ENCODE assay signal across 11 cellular contexts in the genomic region with DNA sequence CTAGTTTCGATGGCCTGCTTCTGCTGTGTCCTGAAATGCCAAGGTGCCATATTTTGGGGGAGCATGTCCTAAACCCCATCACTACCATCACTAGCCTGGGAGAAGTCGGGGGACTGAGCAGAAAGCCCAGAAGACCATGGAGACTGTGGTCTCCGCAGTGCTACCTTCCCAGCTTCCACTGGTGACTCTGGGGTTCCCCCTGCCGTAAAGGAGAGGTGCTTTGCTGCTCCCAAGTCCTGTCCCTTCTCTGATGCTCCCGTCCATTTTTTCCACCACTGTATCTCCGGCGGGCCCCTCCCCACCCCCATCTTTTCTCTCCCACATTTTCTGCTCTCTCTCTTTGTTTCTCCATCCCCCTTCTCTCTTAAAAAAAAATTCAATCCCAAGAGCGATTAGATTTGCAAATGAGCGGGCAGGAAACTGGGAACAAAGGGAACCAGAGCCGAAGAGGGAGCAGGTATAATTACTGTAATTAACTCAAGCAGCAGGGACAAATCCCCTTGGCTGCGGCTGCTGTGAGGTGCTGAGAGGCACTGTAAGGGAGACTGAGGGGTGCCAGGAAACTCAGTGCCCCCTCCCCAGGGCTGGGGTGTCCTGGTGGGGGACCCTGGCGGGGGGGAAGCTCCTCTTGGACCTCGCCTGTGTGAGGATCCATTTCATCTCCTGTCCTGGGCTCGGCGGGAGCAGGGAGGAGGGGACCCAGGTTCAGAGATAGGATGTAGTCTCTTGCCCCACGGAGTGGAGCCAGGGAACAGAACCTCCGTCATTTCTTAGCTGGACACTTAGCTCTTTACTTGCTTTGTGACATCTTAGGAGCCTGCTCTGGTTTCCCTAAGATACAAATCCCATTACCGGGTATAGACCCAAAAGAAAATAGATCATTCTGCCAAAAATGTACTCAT.
DNase-seq lines count a peak whose midpoint lies in the region; ATAC-seq and TF ChIP-seq lines count a peak whose summit lies in the region.
"Had no signal": no experiment of that assay in that cellular context is flagged by ENCODE, and none has a peak within 500 bp of the region (broad histone marks: within the 10 kb centered on the region; RNA-seq: fewer than 3 reads in every experiment).

No MANE protein-coding gene starts in this region.

- no TSS peak for BruUV-seq in PC-9 (replicated peaks; lab: Mats Ljungman, UMichigan)

- no peak overlapping the region for H3K9ac ChIP-seq in iPS-15b (ENCODE audit: low read depth, low read length)

- CTCF ChIA-PET in AG04449 (lab: Yijun Ruan, JAX): interaction anchor here (0.7 to 0.9 kb wide), 2 partner anchors 376 to 537 kb away, joined by 3 read pairs; no protein-coding TSS in a partner anchor
- CTCF ChIA-PET in PC-9 (lab: Charles Lee): no interaction called here

- no peak overlapping the region for H3K27ac ChIP-seq in PC-9
- H3K27ac ChIP-seq: colonic mucosa, heart left ventricle had no signal

- no peak overlapping the region for H2AFZ ChIP-seq in PC-9

- POLR2A ChIA-PET in AG04449 (lab: Yijun Ruan, JAX): no interaction called here
- POLR2A ChIA-PET in PC-9 (lab: Charles Lee; ENCODE audit: unreplicated experiment): no interaction called here

- H3K4me1 ChIP-seq in PC-9 (replicated peaks; ENCODE audit: insufficient read depth) (no peaks in the 10 kb centered on the region), iPS-15b (ENCODE audit: control insufficient read depth, insufficient read depth, low read length) (peaks cover 7% of the 10 kb centered on the region)
- H3K4me1 ChIP-seq: colonic mucosa, heart left ventricle had no signal

- H3K4me3 ChIP-seq in AG04449 (ENCODE audit: low read depth, low read length) (no peak overlapping the region), LNCaP clone FGC (ENCODE audit: low read depth, low read length) (no peak overlapping the region), PC-9 (no peak overlapping the region), iPS-15b (ENCODE audit: low read depth, low read length) (peak overlapping the region; percentile 19)
- H3K4me3 ChIP-seq: colonic mucosa, heart left ventricle had no signal

- no peaks in the 10 kb centered on the region for H3K36me3 ChIP-seq in PC-9 (ENCODE audit: low read depth)
- H3K36me3 ChIP-seq in iPS-15b (ENCODE audit: control insufficient read depth, insufficient read depth, low read length): no peaks in the 10 kb centered on the region
- H3K36me3 ChIP-seq: colonic mucosa, heart left ventricle had no signal

- DNase-seq in AG04449 (ENCODE audit: low read depth, low spot score): no peak
- no peak for DNase-seq in LNCaP clone FGC (ENCODE audit: low read depth)
- DNase-seq in PC-9: no peak
- DNase-seq in GDM1 (lab: John Stamatoyannopoulos, UW): no peak
- DNase-seq in stimulated activated CD4-positive, alpha-beta T cell treated with anti-CD3 and anti-CD28 coated beads, Interleukin-4, amount 100 ng/mL, for 1 hour: no peak
- DNase-seq in UCSD-AML1 (lab: John Stamatoyannopoulos, UW; ENCODE audit: unreplicated experiment): no peak
- DNase-seq: colonic mucosa; heart left ventricle; NK-92 treated with Interleukin-12 subunit alpha and Interleukin-12 subunit beta, amount 100 ng/mL, for 24 hours had no signal

- H4K20me1 ChIP-seq in PC-9 (ENCODE audit: insufficient read depth): no peaks in the 10 kb centered on the region

- peak; percentile 20 for TF ChIP-seq CTCF in AG04449 (IDR thresholded peaks at IDR 0.05; ENCODE audit: insufficient read depth, low read length, missing control alignments)
- peak; percentile 17; the same call in 1 of the 2 replicates for TF ChIP-seq CTCF in LNCaP clone FGC (IDR thresholded peaks at IDR 0.05; ENCODE audit: control insufficient read depth, extremely low read depth, insufficient read depth)
- 0 out of 2 replicates have a peak, but pooled peaks have one; percentile 36 for TF ChIP-seq CTCF in PC-9 (conservative IDR thresholded peaks at IDR 0.05)

- H3F3A ChIP-seq in PC-9 (ENCODE audit: insufficient read depth, low read depth): no peaks in the 10 kb centered on the region

- no peaks in the 10 kb centered on the region for H3K79me2 ChIP-seq in PC-9 (ENCODE audit: low read depth)

- no peak for ATAC-seq in GM21360 (IDR thresholded peaks at IDR 0.05; ENCODE audit: unreplicated experiment)

- H3K27me3 ChIP-seq in PC-9 (ENCODE audit: insufficient read depth, low read depth) (peaks cover 93% of the 10 kb centered on the region), iPS-15b (ENCODE audit: control insufficient read depth, insufficient read depth, low read length) (no peaks in the 10 kb centered on the region)
- H3K27me3 ChIP-seq: colonic mucosa had no signal

- H3K9me3 ChIP-seq in PC-9 (ENCODE audit: insufficient read depth, low read depth) (no peaks in the 10 kb centered on the region), iPS-15b (ENCODE audit: control insufficient read depth, insufficient read depth, low read length) (no peaks in the 10 kb centered on the region)
- H3K9me3 ChIP-seq: colonic mucosa, heart left ventricle had no signal

- no peak overlapping the region for H3K4me2 ChIP-seq in PC-9

- H3K9me2 ChIP-seq in PC-9 (ENCODE audit: insufficient read depth): no peaks in the 10 kb centered on the region

- intact Hi-C loops in PC-9 (cut with micrococcal nuclease; ENCODE audit: unreplicated experiment): loop anchor here (10.0 kb wide), 1 partner anchor 375 kb away; no protein-coding TSS in a partner anchor
